ENCODE assay signal across 8 cellular contexts in the genomic region with DNA sequence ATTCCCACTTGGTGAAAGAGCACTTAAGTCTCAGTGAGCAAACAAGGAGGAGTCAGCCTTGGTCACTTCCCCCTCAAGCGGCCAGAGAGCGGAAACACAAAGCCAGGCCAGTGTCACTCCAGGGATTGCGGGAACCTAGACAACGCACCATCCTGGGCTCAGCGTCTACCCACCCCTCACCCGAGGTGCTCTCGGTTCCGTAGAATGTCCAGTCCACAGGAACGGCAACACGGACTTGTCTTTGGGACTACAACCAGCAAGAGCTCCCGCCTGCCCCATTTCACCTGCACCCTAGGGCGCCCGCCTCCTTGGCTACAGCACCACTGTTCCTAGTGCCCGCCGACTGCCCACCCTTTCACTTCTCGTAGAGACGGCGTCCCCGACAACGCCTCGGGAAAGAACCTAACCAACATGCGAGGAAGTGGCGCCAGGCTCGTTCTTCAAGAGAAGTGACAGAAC. TPM values are rescaled to one million over a fixed set of nuclear protein-coding genes. Genes with fewer than 3 reads are reported as not detected.
A peak's percentile ranks its signal among the peaks of the same experiment; 100 is the strongest.
DNase-seq lines count a peak whose midpoint lies in the region; ATAC-seq, FAIRE-seq and TF ChIP-seq lines count a peak whose summit lies in the region.

No MANE protein-coding gene starts in this region.

- peak; percentile 33 for ATAC-seq in HG03342 (IDR thresholded peaks at IDR 0.05; ENCODE audit: unreplicated experiment)
- peak; percentile 60 to 67 for ATAC-seq in naive B cell (ENCODE audit: low read depth in 2 of 2)

- no peaks in the 10 kb centered on the region for H3K9me3 Mint-ChIP-seq in CD8-positive, alpha-beta memory T cell
- H3K9me3 Mint-ChIP-seq in activated T-cell treated with anti-CD3 and anti-CD28 coated beads, Interleukin-2, amount 50 U/mL, for 24 hours = no peaks in the 10 kb centered on the region
- H3K9me3 Mint-ChIP-seq in naive B cell = no peaks in the 10 kb centered on the region

- peaks cover 31% of the 10 kb centered on the region for H3K4me1 ChIP-seq in CD8-positive, alpha-beta memory T cell (ENCODE audit: insufficient read depth, low read length)
- no peaks in the 10 kb centered on the region for H3K4me1 ChIP-seq in fibroblast of lung (ENCODE audit: control insufficient read depth, extremely low read depth, insufficient read depth, low read length)
- H3K4me1 ChIP-seq in thymus (ENCODE audit: control insufficient read depth, insufficient read depth, low read length) = peaks cover 14% of the 10 kb centered on the region

- H3K4me3 Mint-ChIP-seq in CD8-positive, alpha-beta memory T cell = peak overlapping the region; percentile 92 to 99 (median 96)
- H3K4me3 Mint-ChIP-seq in activated T-cell treated with anti-CD3 and anti-CD28 coated beads, Interleukin-2, amount 50 U/mL, for 24 hours = peak overlapping the region; percentile 97
- H3K4me3 Mint-ChIP-seq in naive B cell = peak overlapping the region; percentile 94 to 100 (median 98)

- peak overlapping the region; percentile 73 for H3K4me2 ChIP-seq in fibroblast of lung (ENCODE audit: extremely low read depth, insufficient read depth, low read length)

- peak overlapping the region; percentile 92 to 99 (median 99) for H3K27ac Mint-ChIP-seq in CD8-positive, alpha-beta memory T cell
- H3K27ac Mint-ChIP-seq in activated T-cell treated with anti-CD3 and anti-CD28 coated beads, Interleukin-2, amount 50 U/mL, for 24 hours = peak overlapping the region; percentile 96
- H3K27ac Mint-ChIP-seq in naive B cell = peak overlapping the region; percentile 92 to 100 (median 98)

- peak overlapping the region; percentile 96 for H2AFZ ChIP-seq in fibroblast of lung (ENCODE audit: low read length)

- peaks cover 0 to 2% of the 10 kb centered on the region in 2 donors for H3K27me3 Mint-ChIP-seq in CD8-positive, alpha-beta memory T cell
- no peaks in the 10 kb centered on the region for H3K27me3 Mint-ChIP-seq in activated T-cell treated with anti-CD3 and anti-CD28 coated beads, Interleukin-2, amount 50 U/mL, for 24 hours
- no peaks in the 10 kb centered on the region for H3K27me3 Mint-ChIP-seq in naive B cell

- WGBS in thymus = under 1% methylated on average over 24 of the region's 24 CpGs

- no peaks in the 10 kb centered on the region for H3K36me3 ChIP-seq in CD8-positive, alpha-beta memory T cell (ENCODE audit: insufficient read depth, low read length)
- H3K36me3 ChIP-seq in fibroblast of lung (ENCODE audit: control insufficient read depth, insufficient read depth, low read length) = peaks cover 2% of the 10 kb centered on the region
- no peaks in the 10 kb centered on the region for H3K36me3 ChIP-seq in thymus (ENCODE audit: control insufficient read depth, insufficient read depth)

- FAIRE-seq in GM19239 (lab: Jason Lieb, UNC) = peak; percentile 56

- H3K9me3 ChIP-seq in CD8-positive, alpha-beta memory T cell (ENCODE audit: low read length) = no peaks in the 10 kb centered on the region
- H3K9me3 ChIP-seq in fibroblast of lung (ENCODE audit: control insufficient read depth, insufficient read depth, low read depth, low read length) (no peaks in the 10 kb centered on the region), thymus (ENCODE audit: control insufficient read depth) (no peaks in the 10 kb centered on the region)

- TF ChIP-seq CTCF in fibroblast of lung (conservative IDR thresholded peaks at IDR 0.05 in 1 of 2, IDR thresholded peaks at IDR 0.05 in 1 of 2; ENCODE audit: low read depth in 1 of 2, low read length in 2 of 2) = peak in 1 of 2 donors; percentile 45

- H3K9ac ChIP-seq in fibroblast of lung (ENCODE audit: insufficient read depth, low read length) = peak overlapping the region; percentile 70

- CTCF ChIA-PET in CD8-positive, alpha-beta memory T cell (lab: Charles Lee) = interaction anchor here (0.6 to 2.0 kb wide), 6 partner anchors 9 to 1112 kb away, joined by 3 to 6 read pairs (median 4); no protein-coding TSS in a partner anchor

- POLR2A ChIA-PET in CD8-positive, alpha-beta memory T cell (lab: Charles Lee) = interaction anchor here (0.7 kb wide), 1 partner anchor 323 kb away, joined by 3 read pairs; a partner anchor contains a TSS

- no peaks in the 10 kb centered on the region for H4K20me1 ChIP-seq in fibroblast of lung (ENCODE audit: control insufficient read depth, extremely low read depth, insufficient read depth, low read length)

- DNase-seq in CD8-positive, alpha-beta memory T cell = peak in 3 of 5 donors; percentile 46 to 78 (median 49)
- DNase-seq in GM19239 (ENCODE audit: insufficient read length, low spot score) = peak; percentile 10
- peak; percentile 28 for DNase-seq in NCI-H526 treated with DMSO at 0.1 percent for 48 hours (lab: John Stamatoyannopoulos, UW)
- DNase-seq in activated T-cell treated with anti-CD3 and anti-CD28 coated beads, Interleukin-2, amount 50 U/mL, for 24 hours = no peak
- peak; percentile 61 for DNase-seq in fibroblast of lung (ENCODE audit: low read depth in 2 of 2)
- peak; percentile 71 for DNase-seq in naive B cell

- peaks cover 53 to 78% (median 78%) of the 10 kb centered on the region in 3 donors for H3K4me1 Mint-ChIP-seq in CD8-positive, alpha-beta memory T cell
- H3K4me1 Mint-ChIP-seq in activated T-cell treated with anti-CD3 and anti-CD28 coated beads, Interleukin-2, amount 50 U/mL, for 24 hours (ENCODE audit: low read depth) = peaks cover 59% of the 10 kb centered on the region
- H3K4me1 Mint-ChIP-seq in naive B cell = peaks cover 35 to 51% (median 43%) of the 10 kb centered on the region in 3 donors

- H3K27ac ChIP-seq in CD8-positive, alpha-beta memory T cell (ENCODE audit: low read depth, low read length) = peak overlapping the region; percentile 97
- H3K27ac ChIP-seq in fibroblast of lung (ENCODE audit: insufficient read depth, low read length) (peak overlapping the region; percentile 81), thymus (ENCODE audit: low read depth) (peak overlapping the region; percentile 91)

- H3K27me3 ChIP-seq in CD8-positive, alpha-beta memory T cell (ENCODE audit: insufficient read depth, low read length, poor library complexity, severe bottlenecking) = no peaks in the 10 kb centered on the region
- H3K27me3 ChIP-seq in fibroblast of lung (ENCODE audit: control insufficient read depth, insufficient read depth, low read length) = no peaks in the 10 kb centered on the region
- no peaks in the 10 kb centered on the region for H3K27me3 ChIP-seq in thymus (ENCODE audit: control insufficient read depth, insufficient read depth)

- peak overlapping the region; percentile 97 for H3K4me3 ChIP-seq in CD8-positive, alpha-beta memory T cell (ENCODE audit: low read length)
- H3K4me3 ChIP-seq in fibroblast of lung (replicated peaks in 1 of 4; ENCODE audit: control extremely low read depth in 1 of 4, insufficient read depth in 1 of 4, low read depth in 3 of 4, low read length in 4 of 4) (peak overlapping the region; percentile 84 to 94 (median 90)), thymus (ENCODE audit: low read length) (peak overlapping the region; percentile 96)

- H3K36me3 Mint-ChIP-seq in CD8-positive, alpha-beta memory T cell = peaks cover 0 to 37% (median 5%) of the 10 kb centered on the region in 3 donors
- H3K36me3 Mint-ChIP-seq in activated T-cell treated with anti-CD3 and anti-CD28 coated beads, Interleukin-2, amount 50 U/mL, for 24 hours (ENCODE audit: low read depth) = peaks cover 56% of the 10 kb centered on the region
- peaks cover 8 to 13% of the 10 kb centered on the region in 2 donors for H3K36me3 Mint-ChIP-seq in naive B cell

- peaks cover 66% of the 10 kb centered on the region for H3K79me2 ChIP-seq in fibroblast of lung (ENCODE audit: control insufficient read depth, insufficient read depth, low read length)

RNA-seq across cellular contexts. Expression of a gene that starts 0.5 kb away (rescaled TPM):
- 10 to 100 TPM; 26.4 to 31.7 TPM for total RNA-seq in CD8-positive, alpha-beta memory T cell
- polyA plus RNA-seq in CD8-positive, alpha-beta memory T cell = 10.0 TPM
- 21.3 and 29.7 TPM in 2 replicates for total RNA-seq in fibroblast of lung
- polyA plus RNA-seq in fibroblast of lung = 14.5 and 16.2 TPM in 2 replicates
- 6.4 and 9.2 TPM in 2 replicates for polyA plus RNA-seq in fibroblast of lung (2012)
- 5.5 and 6.2 TPM in 2 replicates for polyA minus RNA-seq in fibroblast of lung (ENCODE audit: low replicate concordance)
- 10 to 100 TPM in 5 of 6 donors, 1 to 10 TPM in 1; 4.9 to 16.9 (median 13.5) TPM for polyA plus RNA-seq in naive B cell (ENCODE audit: low read depth in 6 of 6)
- 6.2 TPM for polyA plus RNA-seq in thymus

RNA-seq across cellular contexts. Expression of a gene that starts 0.6 kb away (rescaled TPM):
- total RNA-seq in CD8-positive, alpha-beta memory T cell = 10 to 100 TPM; 77.2 to 81.4 TPM
- 30.1 TPM for polyA plus RNA-seq in CD8-positive, alpha-beta memory T cell
- 15.7 TPM in 2 replicates for total RNA-seq in fibroblast of lung
- polyA plus RNA-seq in fibroblast of lung (17.4 and 43.2 TPM in 2 replicates), naive B cell (ENCODE audit: low read depth in 6 of 6) (10 to 100 TPM; 11.8 to 28.4 (median 23.3) TPM), thymus (4.8 TPM)
- polyA plus RNA-seq in fibroblast of lung (2012) = 9.6 and 24.1 TPM in 2 replicates
- 3.8 and 25.2 TPM in 2 replicates for polyA minus RNA-seq in fibroblast of lung (ENCODE audit: low replicate concordance)
